In genomic region chr2:10045561-10046355, GRCh38 we compare ENCODE assay signal across 13 cellular contexts. TPM values are rescaled to one million over a fixed set of nuclear protein-coding genes. Genes with fewer than 3 reads are reported as not detected.
DNase-seq lines count a peak whose midpoint lies in the region; ATAC-seq and TF ChIP-seq lines count a peak whose summit lies in the region.
"Had no signal": no experiment of that assay in that cellular context is flagged by ENCODE, and none has a peak within 500 bp of the region (broad histone marks: within the 10 kb centered on the region; RNA-seq: fewer than 3 reads in every experiment).

No MANE protein-coding gene starts in this region.

- H3K36me3 Mint-ChIP-seq in activated CD4-positive, alpha-beta memory T cell treated with anti-CD3 and anti-CD28 coated beads for 36 hours = peaks cover 6% of the 10 kb centered on the region
- H3K36me3 Mint-ChIP-seq in activated CD4-positive, alpha-beta memory T cell treated with anti-CD3 and anti-CD28 coated beads, Interleukin-2, amount 10 ng/mL, durations not matched to agents 7 days and 5 days (ENCODE audit: low read depth) = peaks cover 44% of the 10 kb centered on the region
- H3K36me3 Mint-ChIP-seq in central memory CD8-positive, alpha-beta T cell (ENCODE audit: insufficient read depth) = peaks cover 29% of the 10 kb centered on the region
- H3K36me3 Mint-ChIP-seq in memory B cell = peaks cover 18% of the 10 kb centered on the region

- H3K27ac Mint-ChIP-seq in activated CD4-positive, alpha-beta memory T cell treated with anti-CD3 and anti-CD28 coated beads for 36 hours = peak overlapping the region; percentile 25
- no peak overlapping the region for H3K27ac Mint-ChIP-seq in activated CD4-positive, alpha-beta memory T cell treated with anti-CD3 and anti-CD28 coated beads, Interleukin-2, amount 10 ng/mL, durations not matched to agents 7 days and 5 days
- peak overlapping the region; percentile 35 for H3K27ac Mint-ChIP-seq in central memory CD8-positive, alpha-beta T cell (ENCODE audit: low read depth)
- H3K27ac Mint-ChIP-seq in memory B cell = peak overlapping the region; percentile 67

- no peak for TF ChIP-seq POLR2A in thyroid gland (IDR thresholded peaks at IDR 0.05)

- intact Hi-C loops in activated CD4-positive, alpha-beta memory T cell treated with anti-CD3 and anti-CD28 coated beads for 36 hours (cut with micrococcal nuclease) = loop anchor here (2.0 to 10.0 kb wide), 3 partner anchors 75 to 903 kb away; partner anchors contain the start of genes CPSF3 and ITGB1BP1
- intact Hi-C loops in thyroid gland (cut with DNase I) = loop anchor here (5.0 kb wide), 2 partner anchors 58 to 233 kb away; no protein-coding TSS in a partner anchor

- no peak for DNase-seq in activated CD4-positive, alpha-beta memory T cell treated with anti-CD3 and anti-CD28 coated beads for 36 hours
- DNase-seq in activated CD4-positive, alpha-beta memory T cell treated with anti-CD3 and anti-CD28 coated beads, Interleukin-2, amount 10 ng/mL, durations not matched to agents 7 days and 5 days = no peak
- no peak for DNase-seq in central memory CD8-positive, alpha-beta T cell (ENCODE audit: low spot score in 2 of 2)
- DNase-seq in memory B cell (ENCODE audit: low spot score in 2 of 2) (no peak), thyroid gland (peak in 1 of 2 donors; percentile 14), smooth muscle cell (lab: John Stamatoyannopoulos, UW; ENCODE audit: unreplicated experiment) (no peak), RPMI8226 (no peak)
- DNase-seq: activated gamma-delta T cell treated with Interleukin-2 at 50 U/mL for 16 hours, GDM1, KBM-7 had no signal

- H3K79me2 ChIP-seq in smooth muscle cell (ENCODE audit: low read depth) = peaks cover 9% of the 10 kb centered on the region

- H3K36me3 ChIP-seq in thyroid gland = peaks cover 16 to 25% of the 10 kb centered on the region in 2 donors
- H3K36me3 ChIP-seq in smooth muscle cell (ENCODE audit: low read depth) = no peaks in the 10 kb centered on the region

- H3K4me3 Mint-ChIP-seq in activated CD4-positive, alpha-beta memory T cell treated with anti-CD3 and anti-CD28 coated beads for 36 hours = no peak overlapping the region
- no peak overlapping the region for H3K4me3 Mint-ChIP-seq in activated CD4-positive, alpha-beta memory T cell treated with anti-CD3 and anti-CD28 coated beads, Interleukin-2, amount 10 ng/mL, durations not matched to agents 7 days and 5 days
- H3K4me3 Mint-ChIP-seq in central memory CD8-positive, alpha-beta T cell = no peak overlapping the region
- peak overlapping the region; percentile 27 for H3K4me3 Mint-ChIP-seq in memory B cell

- CTCF ChIA-PET in activated CD4-positive, alpha-beta memory T cell treated with anti-CD3 and anti-CD28 coated beads for 36 hours (lab: Charles Lee) = interaction anchor here (0.9 to 12.7 kb wide), 9 partner anchors 9 to 363 kb away, joined by 3 to 149 read pairs (median 15); no protein-coding TSS in a partner anchor
- CTCF ChIA-PET in activated CD4-positive, alpha-beta memory T cell treated with anti-CD3 and anti-CD28 coated beads, Interleukin-2, amount 10 ng/mL, durations not matched to agents 7 days and 5 days (lab: Charles Lee) = interaction anchor here (1.6 to 10.7 kb wide), 5 partner anchors 17 to 247 kb away, joined by 3 to 157 read pairs (median 11); no protein-coding TSS in a partner anchor

- H3K4me3 ChIP-seq in thyroid gland (replicated peaks in 1 of 3) = no peak overlapping the region
- no peak overlapping the region for H3K4me3 ChIP-seq in smooth muscle cell

- peaks cover 30% of the 10 kb centered on the region for H4K20me1 ChIP-seq in smooth muscle cell (ENCODE audit: low read depth)

- H3K27me3 Mint-ChIP-seq in activated CD4-positive, alpha-beta memory T cell treated with anti-CD3 and anti-CD28 coated beads for 36 hours = peaks cover 3% of the 10 kb centered on the region
- peaks cover 17% of the 10 kb centered on the region for H3K27me3 Mint-ChIP-seq in activated CD4-positive, alpha-beta memory T cell treated with anti-CD3 and anti-CD28 coated beads, Interleukin-2, amount 10 ng/mL, durations not matched to agents 7 days and 5 days
- H3K27me3 Mint-ChIP-seq in central memory CD8-positive, alpha-beta T cell = no peaks in the 10 kb centered on the region
- no peaks in the 10 kb centered on the region for H3K27me3 Mint-ChIP-seq in memory B cell

- peak overlapping the region in 2 of 3 donors; percentile 95 to 99 for H3K27ac ChIP-seq in thyroid gland
- H3K27ac ChIP-seq in smooth muscle cell (ENCODE audit: low read depth) = no peak overlapping the region
- H3K27ac ChIP-seq: VCaP had no signal

- H3K9me3 Mint-ChIP-seq in activated CD4-positive, alpha-beta memory T cell treated with anti-CD3 and anti-CD28 coated beads for 36 hours = no peaks in the 10 kb centered on the region
- H3K9me3 Mint-ChIP-seq in activated CD4-positive, alpha-beta memory T cell treated with anti-CD3 and anti-CD28 coated beads, Interleukin-2, amount 10 ng/mL, durations not matched to agents 7 days and 5 days = no peaks in the 10 kb centered on the region
- no peaks in the 10 kb centered on the region for H3K9me3 Mint-ChIP-seq in central memory CD8-positive, alpha-beta T cell
- H3K9me3 Mint-ChIP-seq in memory B cell = no peaks in the 10 kb centered on the region
- H3K9me3 Mint-ChIP-seq: dendritic cell treated with granulocyte-macrophage colony-stimulating factor and Interleukin-4, amounts not matched to agents 40 ng/mL and 50 ng/mL, for 4 days had no signal

- no peak overlapping the region for H2AFZ ChIP-seq in smooth muscle cell (ENCODE audit: low read depth)

- H3K4me1 Mint-ChIP-seq in activated CD4-positive, alpha-beta memory T cell treated with anti-CD3 and anti-CD28 coated beads for 36 hours (ENCODE audit: low read depth) = peaks cover 22% of the 10 kb centered on the region
- peaks cover 45% of the 10 kb centered on the region for H3K4me1 Mint-ChIP-seq in activated CD4-positive, alpha-beta memory T cell treated with anti-CD3 and anti-CD28 coated beads, Interleukin-2, amount 10 ng/mL, durations not matched to agents 7 days and 5 days
- H3K4me1 Mint-ChIP-seq in central memory CD8-positive, alpha-beta T cell = peaks cover 21% of the 10 kb centered on the region
- H3K4me1 Mint-ChIP-seq in memory B cell = peaks cover 31% of the 10 kb centered on the region

- no peaks in the 10 kb centered on the region for H3K27me3 ChIP-seq in thyroid gland
- H3K27me3 ChIP-seq in smooth muscle cell (ENCODE audit: low read depth) = no peaks in the 10 kb centered on the region

- ATAC-seq in central memory CD8-positive, alpha-beta T cell (replicated peaks; ENCODE audit: extremely low read depth, poor library complexity, severe bottlenecking) = no peak
- no peak for ATAC-seq in memory B cell (ENCODE audit: low read depth)
- ATAC-seq in HG03571 (IDR thresholded peaks at IDR 0.05; ENCODE audit: unreplicated experiment) = no peak

- no peak overlapping the region for H3K9ac ChIP-seq in smooth muscle cell (ENCODE audit: low read depth)

- TF ChIP-seq CTCF in thyroid gland (IDR thresholded peaks at IDR 0.05) (no peak), smooth muscle cell (IDR thresholded peaks at IDR 0.05; ENCODE audit: borderline replicate concordance, insufficient read depth, poor library complexity, severe bottlenecking) (no peak)

- H3F3A ChIP-seq in smooth muscle cell (ENCODE audit: low read depth) = peaks cover 17% of the 10 kb centered on the region

- WGBS in thyroid gland, 2 donors = 86 to 92% methylated on average over 20 of the region's 20 CpGs
- WGBS in smooth muscle cell (ENCODE audit: low lambda C conversion rate) = 94% methylated on average over 20 of the region's 20 CpGs

- H3K4me1 ChIP-seq in thyroid gland (peaks cover 16 to 49% of the 10 kb centered on the region in 2 donors), smooth muscle cell (ENCODE audit: low read depth) (peaks cover 9% of the 10 kb centered on the region)

- POLR2A ChIA-PET in activated CD4-positive, alpha-beta memory T cell treated with anti-CD3 and anti-CD28 coated beads for 36 hours (lab: Charles Lee) = no interaction called here
- POLR2A ChIA-PET in activated CD4-positive, alpha-beta memory T cell treated with anti-CD3 and anti-CD28 coated beads, Interleukin-2, amount 10 ng/mL, durations not matched to agents 7 days and 5 days (lab: Charles Lee) = interaction anchor here (1.9 to 5.4 kb wide), 4 partner anchors 16 to 245 kb away, joined by 6 to 88 read pairs (median 20); partner anchors contain the start of gene TAF1B

- no peaks in the 10 kb centered on the region for H3K9me3 ChIP-seq in thyroid gland
- H3K9me3 ChIP-seq in smooth muscle cell (replicated peaks; ENCODE audit: low read depth) = no peaks in the 10 kb centered on the region

- H3K4me2 ChIP-seq in smooth muscle cell = no peak overlapping the region

RNA-seq across cellular contexts. Expression of gene KLF11, which starts 2.4 kb away (rescaled TPM):
- total RNA-seq in activated CD4-positive, alpha-beta memory T cell treated with anti-CD3 and anti-CD28 coated beads for 36 hours = 1 to 10 TPM; 5.6 to 6.1 TPM
- total RNA-seq in activated CD4-positive, alpha-beta memory T cell treated with anti-CD3 and anti-CD28 coated beads, Interleukin-2, amount 10 ng/mL, durations not matched to agents 7 days and 5 days = 10 to 100 TPM; 14.4 to 16.0 TPM
- total RNA-seq in thyroid gland (10 to 100 TPM; 11.2 to 44.2 (median 23.7) TPM), smooth muscle cell (12.7 and 15.3 TPM in 2 replicates)
- 9.9 and 11.7 TPM in 2 replicates for polyA plus RNA-seq in smooth muscle cell

RNA-seq across cellular contexts. Expression of gene CYS1, which starts 34.5 kb away (rescaled TPM):
- total RNA-seq in activated CD4-positive, alpha-beta memory T cell treated with anti-CD3 and anti-CD28 coated beads for 36 hours = under 1 TPM in 1 of 2 experiments, not detected in 1; 0.07 TPM
- under 1 TPM; 0.40 to 0.71 TPM for total RNA-seq in activated CD4-positive, alpha-beta memory T cell treated with anti-CD3 and anti-CD28 coated beads, Interleukin-2, amount 10 ng/mL, durations not matched to agents 7 days and 5 days
- total RNA-seq in thyroid gland = 10 to 100 TPM in 1 of 4 donors, 1 to 10 TPM in 2, under 1 TPM in 1; 0.59 to 47.2 (median 2.7) TPM
- total RNA-seq in smooth muscle cell = 2.3 and 3.9 TPM in 2 replicates
- polyA plus RNA-seq in smooth muscle cell = 9.9 and 11.5 TPM in 2 replicates
